1 cellular context compared by ENCODE assay signal in the genomic region with DNA sequence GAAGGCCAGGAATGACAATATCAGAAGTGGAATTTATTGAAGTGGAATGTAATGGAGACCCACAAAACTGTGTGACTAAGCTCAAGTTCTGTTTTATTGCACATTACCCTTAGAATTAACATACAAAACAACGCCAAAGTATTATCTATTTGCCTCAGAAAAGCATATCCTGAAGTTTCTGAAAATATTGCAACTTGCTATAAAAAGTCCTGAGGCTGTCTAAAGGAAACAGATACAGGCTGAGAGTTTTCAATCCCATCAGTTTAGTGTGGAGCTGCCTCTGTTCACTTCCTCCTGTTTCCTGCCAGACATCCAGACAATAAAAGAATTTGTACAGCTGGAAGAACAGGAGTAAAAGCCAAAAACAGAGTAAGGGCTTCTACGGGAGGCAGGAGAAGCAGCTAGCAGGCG.
TF ChIP-seq lines count a peak whose summit lies in the region.

No MANE protein-coding gene starts in this region.

TF ChIP-seq in GM23338, 12 proteins besides CTCF, POLR2A, EP300 and RAD21:
- TF ChIP-seq, protein P1, sequence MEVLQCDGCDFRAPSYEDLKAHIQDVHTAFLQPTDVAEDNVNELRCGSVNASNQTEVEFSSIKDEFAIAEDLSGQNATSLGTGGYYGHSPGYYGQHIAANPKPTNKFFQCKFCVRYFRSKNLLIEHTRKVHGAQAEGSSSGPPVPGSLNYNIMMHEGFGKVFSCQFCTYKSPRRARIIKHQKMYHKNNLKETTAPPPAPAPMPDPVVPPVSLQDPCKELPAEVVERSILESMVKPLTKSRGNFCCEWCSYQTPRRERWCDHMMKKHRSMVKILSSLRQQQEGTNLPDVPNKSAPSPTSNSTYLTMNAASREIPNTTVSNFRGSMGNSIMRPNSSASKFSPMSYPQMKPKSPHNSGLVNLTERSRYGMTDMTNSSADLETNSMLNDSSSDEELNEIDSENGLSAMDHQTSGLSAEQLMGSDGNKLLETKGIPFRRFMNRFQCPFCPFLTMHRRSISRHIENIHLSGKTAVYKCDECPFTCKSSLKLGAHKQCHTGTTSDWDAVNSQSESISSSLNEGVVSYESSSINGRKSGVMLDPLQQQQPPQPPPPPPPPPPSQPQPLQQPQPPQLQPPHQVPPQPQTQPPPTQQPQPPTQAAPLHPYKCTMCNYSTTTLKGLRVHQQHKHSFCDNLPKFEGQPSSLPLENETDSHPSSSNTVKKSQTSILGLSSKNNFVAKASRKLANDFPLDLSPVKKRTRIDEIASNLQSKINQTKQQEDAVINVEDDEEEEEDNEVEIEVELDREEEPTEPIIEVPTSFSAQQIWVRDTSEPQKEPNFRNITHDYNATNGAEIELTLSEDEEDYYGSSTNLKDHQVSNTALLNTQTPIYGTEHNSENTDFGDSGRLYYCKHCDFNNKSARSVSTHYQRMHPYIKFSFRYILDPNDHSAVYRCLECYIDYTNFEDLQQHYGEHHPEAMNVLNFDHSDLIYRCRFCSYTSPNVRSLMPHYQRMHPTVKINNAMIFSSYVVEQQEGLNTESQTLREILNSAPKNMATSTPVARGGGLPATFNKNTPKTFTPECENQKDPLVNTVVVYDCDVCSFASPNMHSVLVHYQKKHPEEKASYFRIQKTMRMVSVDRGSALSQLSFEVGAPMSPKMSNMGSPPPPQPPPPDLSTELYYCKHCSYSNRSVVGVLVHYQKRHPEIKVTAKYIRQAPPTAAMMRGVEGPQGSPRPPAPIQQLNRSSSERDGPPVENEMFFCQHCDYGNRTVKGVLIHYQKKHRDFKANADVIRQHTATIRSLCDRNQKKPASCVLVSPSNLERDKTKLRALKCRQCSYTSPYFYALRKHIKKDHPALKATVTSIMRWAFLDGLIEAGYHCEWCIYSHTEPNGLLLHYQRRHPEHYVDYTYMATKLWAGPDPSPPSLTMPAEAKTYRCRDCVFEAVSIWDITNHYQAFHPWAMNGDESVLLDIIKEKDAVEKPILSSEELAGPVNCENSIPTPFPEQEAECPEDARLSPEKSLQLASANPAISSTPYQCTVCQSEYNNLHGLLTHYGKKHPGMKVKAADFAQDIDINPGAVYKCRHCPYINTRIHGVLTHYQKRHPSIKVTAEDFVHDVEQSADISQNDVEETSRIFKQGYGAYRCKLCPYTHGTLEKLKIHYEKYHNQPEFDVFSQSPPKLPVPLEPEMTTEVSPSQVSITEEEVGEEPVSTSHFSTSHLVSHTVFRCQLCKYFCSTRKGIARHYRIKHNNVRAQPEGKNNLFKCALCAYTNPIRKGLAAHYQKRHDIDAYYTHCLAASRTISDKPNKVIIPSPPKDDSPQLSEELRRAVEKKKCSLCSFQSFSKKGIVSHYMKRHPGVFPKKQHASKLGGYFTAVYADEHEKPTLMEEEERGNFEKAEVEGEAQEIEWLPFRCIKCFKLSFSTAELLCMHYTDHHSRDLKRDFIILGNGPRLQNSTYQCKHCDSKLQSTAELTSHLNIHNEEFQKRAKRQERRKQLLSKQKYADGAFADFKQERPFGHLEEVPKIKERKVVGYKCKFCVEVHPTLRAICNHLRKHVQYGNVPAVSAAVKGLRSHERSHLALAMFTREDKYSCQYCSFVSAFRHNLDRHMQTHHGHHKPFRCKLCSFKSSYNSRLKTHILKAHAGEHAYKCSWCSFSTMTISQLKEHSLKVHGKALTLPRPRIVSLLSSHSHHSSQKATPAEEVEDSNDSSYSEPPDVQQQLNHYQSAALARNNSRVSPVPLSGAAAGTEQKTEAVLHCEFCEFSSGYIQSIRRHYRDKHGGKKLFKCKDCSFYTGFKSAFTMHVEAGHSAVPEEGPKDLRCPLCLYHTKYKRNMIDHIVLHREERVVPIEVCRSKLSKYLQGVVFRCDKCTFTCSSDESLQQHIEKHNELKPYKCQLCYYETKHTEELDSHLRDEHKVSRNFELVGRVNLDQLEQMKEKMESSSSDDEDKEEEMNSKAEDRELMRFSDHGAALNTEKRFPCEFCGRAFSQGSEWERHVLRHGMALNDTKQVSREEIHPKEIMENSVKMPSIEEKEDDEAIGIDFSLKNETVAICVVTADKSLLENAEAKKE (CRISPR knock-in tag; IDR thresholded peaks at IDR 0.05) = no peak
- TF ChIP-seq ZNF331 (CRISPR knock-in tag; IDR thresholded peaks at IDR 0.05; ENCODE audit: low read depth) (no peak), EZH2phosphoT487 (IDR thresholded peaks at IDR 0.05; ENCODE audit: unreplicated experiment) (no peak), CREB1 (CRISPR knock-in tag; IDR thresholded peaks at IDR 0.05; ENCODE audit: low read depth) (no peak), POLR2AphosphoS5 (IDR thresholded peaks at IDR 0.05; ENCODE audit: low read depth) (no peak)
- TF ChIP-seq, protein P2, sequence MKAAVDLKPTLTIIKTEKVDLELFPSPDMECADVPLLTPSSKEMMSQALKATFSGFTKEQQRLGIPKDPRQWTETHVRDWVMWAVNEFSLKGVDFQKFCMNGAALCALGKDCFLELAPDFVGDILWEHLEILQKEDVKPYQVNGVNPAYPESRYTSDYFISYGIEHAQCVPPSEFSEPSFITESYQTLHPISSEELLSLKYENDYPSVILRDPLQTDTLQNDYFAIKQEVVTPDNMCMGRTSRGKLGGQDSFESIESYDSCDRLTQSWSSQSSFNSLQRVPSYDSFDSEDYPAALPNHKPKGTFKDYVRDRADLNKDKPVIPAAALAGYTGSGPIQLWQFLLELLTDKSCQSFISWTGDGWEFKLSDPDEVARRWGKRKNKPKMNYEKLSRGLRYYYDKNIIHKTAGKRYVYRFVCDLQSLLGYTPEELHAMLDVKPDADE (IDR thresholded peaks at IDR 0.05) = no peak
